In the genomic region with DNA sequence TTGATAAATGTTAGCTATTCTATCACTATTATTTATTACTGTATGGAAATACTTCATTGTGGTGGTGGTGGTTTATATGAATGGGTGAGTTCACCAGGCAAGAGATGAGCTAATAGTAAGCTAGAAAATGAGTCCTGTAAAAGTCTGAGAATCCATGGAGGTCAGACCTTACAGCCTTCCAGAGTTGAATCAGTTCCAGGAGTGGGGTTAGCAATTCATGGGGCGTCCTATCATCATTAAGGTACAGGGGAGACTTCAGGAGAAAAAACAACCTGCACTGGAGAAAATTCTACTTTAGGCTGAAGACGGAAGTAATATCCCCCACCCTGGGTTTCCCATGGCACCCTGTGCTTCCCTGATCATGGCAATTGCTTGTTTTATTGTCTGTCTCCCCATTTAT, we compare ENCODE assay signal across 38 cellular contexts. TPM values are rescaled to one million over a fixed set of nuclear protein-coding genes. Genes with fewer than 3 reads are reported as not detected.
"Had no signal": no experiment of that assay in that cellular context is flagged by ENCODE, and none has a peak within 500 bp of the region (broad histone marks: within the 10 kb centered on the region; RNA-seq: fewer than 3 reads in every experiment).

No MANE protein-coding gene starts in this region.

- ATAC-seq: activated naive CD8-positive, alpha-beta T cell treated with anti-CD3 and anti-CD28 coated beads, Interleukin-2, amount 50 U/mL, for 24 hours; activated T-cell treated with anti-CD3 and anti-CD28 coated beads, Interleukin-2, amount 50 U/mL, for 4 hours; activated T-helper 17 cell treated with anti-CD3 and anti-CD28 coated beads, Interleukin-2, amount 50 U/mL, for 72 hours; body of pancreas had no signal

- H3K36me3 ChIP-seq: adrenal gland, ascending aorta, brain microvascular endothelial cell, breast epithelium, cardiac muscle cell had no signal

- H3K9me3 Mint-ChIP-seq: activated naive CD4-positive, alpha-beta T cell treated with anti-CD3 and anti-CD28 coated beads, Interleukin-2, amount 50 U/mL, for 24 hours; activated T-cell treated with anti-CD3 and anti-CD28 coated beads, Interleukin-2, amount 50 U/mL, for 24 hours; activated T-helper 1 cell treated with anti-CD3 and anti-CD28 coated beads, Interleukin-12 subunit alpha, Interleukin-12 subunit beta, Interleukin-2, Interleukin-4 antibody, amounts not matched to agents 30 ng/mL and 10 ng/mL and 1 ng/mL, durations not matched to agents 14 hours and 24 hours and 36 hours; activated T-helper 2 cell treated with anti-CD3 and anti-CD28 coated beads, Interferon-gamma antibody, Interleukin-2, Interleukin-4, amounts not matched to agents 10 μg/mL and 5 μg/mL and 100 μg/mL, durations not matched to agents 14 hours and 24 hours and 36 hours; central memory CD8-positive, alpha-beta T cell had no signal

- DNase-seq: activated effector memory CD4-positive, alpha-beta T cell treated with anti-CD3 and anti-CD28 coated beads, Interleukin-2, amount 50 U/mL, for 16 hours; activated effector memory CD4-positive, alpha-beta T cell treated with Interleukin-2 at 50 U/mL for 16 hours; activated gamma-delta T cell; activated gamma-delta T cell treated with Interleukin-2 at 50 U/mL for 16 hours; activated naive CD4-positive, alpha-beta T cell; activated naive CD4-positive, alpha-beta T cell treated with anti-CD3 and anti-CD28 coated beads for 36 hours; activated naive CD4-positive, alpha-beta T cell treated with anti-CD3 and anti-CD28 coated beads, Interleukin-2, amount 10 ng/mL, durations not matched to agents 7 days and 5 days; activated naive CD4-positive, alpha-beta T cell treated with anti-CD3 and anti-CD28 coated beads, Interleukin-2, amount 50 U/mL, for 16 hours; activated naive CD4-positive, alpha-beta T cell treated with Interleukin-2 at 50 U/mL for 16 hours; activated naive CD8-positive, alpha-beta T cell treated with anti-CD3 and anti-CD28 coated beads for 36 hours; activated naive CD8-positive, alpha-beta T cell treated with anti-CD3 and anti-CD28 coated beads, Interleukin-2, amount 10 ng/mL, durations not matched to agents 7 days and 5 days; activated naive CD8-positive, alpha-beta T cell treated with anti-CD3 and anti-CD28 coated beads, Interleukin-2, amount 50 U/mL, for 24 hours; activated T-cell treated with anti-CD3 and anti-CD28 coated beads, Interleukin-2, amount 50 U/mL, for 1 hour; activated T-cell treated with anti-CD3 and anti-CD28 coated beads, Interleukin-2, amount 50 U/mL, for 24 hours; activated T-cell treated with anti-CD3 and anti-CD28 coated beads, Interleukin-2, amount 50 U/mL, for 4 hours; activated T-cell treated with anti-CD3 and anti-CD28 coated beads, Interleukin-2, amount 50 U/mL, for 48 hours; activated T-cell treated with anti-CD3 and anti-CD28 coated beads, Interleukin-2, amount 50 U/mL, for 72 hours; adrenal gland; amniotic stem cell; amygdala; anterior cingulate cortex; aorta; body of pancreas; caudate nucleus; cerebellar nuclear complex had no signal

- H3K27ac Mint-ChIP-seq: activated naive CD4-positive, alpha-beta T cell treated with anti-CD3 and anti-CD28 coated beads for 36 hours; activated naive CD4-positive, alpha-beta T cell treated with anti-CD3 and anti-CD28 coated beads, Interleukin-2, amount 10 ng/mL, durations not matched to agents 7 days and 5 days; activated naive CD4-positive, alpha-beta T cell treated with anti-CD3 and anti-CD28 coated beads, Interleukin-2, amount 50 U/mL, for 24 hours; activated naive CD4-positive, alpha-beta T cell treated with anti-CD3 and anti-CD28 coated beads, Interleukin-2, amount 50 U/mL, for 72 hours; activated naive CD8-positive, alpha-beta T cell; activated naive CD8-positive, alpha-beta T cell treated with anti-CD3 and anti-CD28 coated beads for 36 hours; activated naive CD8-positive, alpha-beta T cell treated with anti-CD3 and anti-CD28 coated beads, Interleukin-2, amount 10 ng/mL, durations not matched to agents 7 days and 5 days; activated naive CD8-positive, alpha-beta T cell treated with anti-CD3 and anti-CD28 coated beads, Interleukin-2, amount 50 U/mL, for 24 hours; activated T-cell treated with anti-CD3 and anti-CD28 coated beads, Interleukin-2, amount 50 U/mL, for 24 hours; activated T-cell treated with anti-CD3 and anti-CD28 coated beads, Interleukin-2, amount 50 U/mL, for 72 hours; activated T-helper 1 cell treated with anti-CD3 and anti-CD28 coated beads, Interleukin-12 subunit alpha, Interleukin-12 subunit beta, Interleukin-2, Interleukin-4 antibody, amounts not matched to agents 30 ng/mL and 10 ng/mL and 1 ng/mL, durations not matched to agents 14 hours and 24 hours and 36 hours; activated T-helper 17 cell treated with anti-CD3 and anti-CD28 coated beads, Interleukin-2, amount 50 U/mL, for 72 hours; activated T-helper 2 cell treated with anti-CD3 and anti-CD28 coated beads, Interferon-gamma antibody, Interleukin-2, Interleukin-4, amounts not matched to agents 10 μg/mL and 5 μg/mL and 100 μg/mL, durations not matched to agents 14 hours and 24 hours and 36 hours had no signal

- H3K27me3 ChIP-seq: ascending aorta, body of pancreas had no signal

- H3K9me3 ChIP-seq: adrenal gland, ascending aorta, body of pancreas, breast epithelium had no signal

- H3K4me3 ChIP-seq: adrenal gland, ascending aorta, body of pancreas, breast epithelium, cardiac muscle cell had no signal

- H3K4me1 Mint-ChIP-seq: activated naive CD4-positive, alpha-beta T cell treated with anti-CD3 and anti-CD28 coated beads, Interleukin-2, amount 10 ng/mL, durations not matched to agents 7 days and 5 days; activated naive CD4-positive, alpha-beta T cell treated with anti-CD3 and anti-CD28 coated beads, Interleukin-2, amount 50 U/mL, for 24 hours; activated naive CD8-positive, alpha-beta T cell treated with anti-CD3 and anti-CD28 coated beads for 36 hours; activated naive CD8-positive, alpha-beta T cell treated with anti-CD3 and anti-CD28 coated beads, Interleukin-2, amount 50 U/mL, for 24 hours; activated T-helper 17 cell treated with anti-CD3 and anti-CD28 coated beads, Interleukin-2, amount 50 U/mL, for 72 hours; central memory CD8-positive, alpha-beta T cell had no signal

- H3K4me3 Mint-ChIP-seq: activated naive CD4-positive, alpha-beta T cell treated with anti-CD3 and anti-CD28 coated beads for 36 hours; activated naive CD4-positive, alpha-beta T cell treated with anti-CD3 and anti-CD28 coated beads, Interleukin-2, amount 10 ng/mL, durations not matched to agents 7 days and 5 days; activated naive CD4-positive, alpha-beta T cell treated with anti-CD3 and anti-CD28 coated beads, Interleukin-2, amount 50 U/mL, for 24 hours; activated naive CD8-positive, alpha-beta T cell; activated naive CD8-positive, alpha-beta T cell treated with anti-CD3 and anti-CD28 coated beads for 36 hours; activated naive CD8-positive, alpha-beta T cell treated with anti-CD3 and anti-CD28 coated beads, Interleukin-2, amount 10 ng/mL, durations not matched to agents 7 days and 5 days; activated naive CD8-positive, alpha-beta T cell treated with anti-CD3 and anti-CD28 coated beads, Interleukin-2, amount 50 U/mL, for 24 hours; activated T-cell treated with anti-CD3 and anti-CD28 coated beads, Interleukin-2, amount 50 U/mL, for 24 hours; activated T-cell treated with anti-CD3 and anti-CD28 coated beads, Interleukin-2, amount 50 U/mL, for 4 hours; activated T-cell treated with anti-CD3 and anti-CD28 coated beads, Interleukin-2, amount 50 U/mL, for 72 hours; activated T-helper 1 cell treated with anti-CD3 and anti-CD28 coated beads, Interleukin-12 subunit alpha, Interleukin-12 subunit beta, Interleukin-2, Interleukin-4 antibody, amounts not matched to agents 30 ng/mL and 10 ng/mL and 1 ng/mL, durations not matched to agents 14 hours and 24 hours and 36 hours; activated T-helper 17 cell treated with anti-CD3 and anti-CD28 coated beads, Interleukin-2, amount 50 U/mL, for 72 hours; central memory CD8-positive, alpha-beta T cell had no signal

- FAIRE-seq: astrocyte, bronchial epithelial cell had no signal

- H3K27ac ChIP-seq: adrenal gland, ascending aorta, body of pancreas, brain microvascular endothelial cell, breast epithelium, cardiac muscle cell had no signal

- H3K36me3 Mint-ChIP-seq: activated naive CD4-positive, alpha-beta T cell treated with anti-CD3 and anti-CD28 coated beads, Interleukin-2, amount 10 ng/mL, durations not matched to agents 7 days and 5 days; activated naive CD4-positive, alpha-beta T cell treated with anti-CD3 and anti-CD28 coated beads, Interleukin-2, amount 50 U/mL, for 24 hours; activated naive CD8-positive, alpha-beta T cell; activated naive CD8-positive, alpha-beta T cell treated with anti-CD3 and anti-CD28 coated beads for 36 hours; activated naive CD8-positive, alpha-beta T cell treated with anti-CD3 and anti-CD28 coated beads, Interleukin-2, amount 10 ng/mL, durations not matched to agents 7 days and 5 days had no signal

- H3K4me1 ChIP-seq: adrenal gland, ascending aorta, body of pancreas, breast epithelium had no signal

RNA-seq across cellular contexts. Expression of a gene that starts 6.5 kb away (rescaled TPM):
- total RNA-seq: activated naive CD4-positive, alpha-beta T cell treated with anti-CD3 and anti-CD28 coated beads for 36 hours; activated naive CD4-positive, alpha-beta T cell treated with anti-CD3 and anti-CD28 coated beads, Interleukin-2, amount 50 U/mL, for 72 hours; activated naive CD8-positive, alpha-beta T cell treated with anti-CD3 and anti-CD28 coated beads for 36 hours; activated naive CD8-positive, alpha-beta T cell treated with anti-CD3 and anti-CD28 coated beads, Interleukin-2, amount 10 ng/mL, durations not matched to agents 7 days and 5 days; activated T-cell treated with anti-CD3 and anti-CD28 coated beads, Interleukin-2, amount 50 U/mL, for 72 hours; activated T-helper 1 cell treated with anti-CD3 and anti-CD28 coated beads, Interleukin-12 subunit alpha, Interleukin-12 subunit beta, Interleukin-2, Interleukin-4 antibody, amounts not matched to agents 30 ng/mL and 10 ng/mL and 1 ng/mL, durations not matched to agents 14 hours and 24 hours and 36 hours; activated T-helper 17 cell treated with anti-CD3 and anti-CD28 coated beads, Interleukin-2, amount 50 U/mL, for 72 hours; activated T-helper 2 cell treated with anti-CD3 and anti-CD28 coated beads, Interferon-gamma antibody, Interleukin-2, Interleukin-4, amounts not matched to agents 10 μg/mL and 5 μg/mL and 100 μg/mL, durations not matched to agents 14 hours and 24 hours and 36 hours; ascending aorta; bronchial epithelial cell had no signal
